ENCODE assay signal across 8 cellular contexts in genomic region chr4:141220655-141221605, GRCh38. TPM values are rescaled to one million over a fixed set of nuclear protein-coding genes. Genes with fewer than 3 reads are reported as not detected.
A peak's percentile ranks its signal among the peaks of the same experiment; 100 is the strongest.
DNase-seq lines count a peak whose midpoint lies in the region; ATAC-seq and TF ChIP-seq lines count a peak whose summit lies in the region.

TSS of gene ZNF330 (plus strand) at chr4:141220895. CDS start at chr4:141222372, 1,477 bp downstream.

- H3F3A ChIP-seq in DOHH2 (ENCODE audit: control insufficient read depth, insufficient read depth) = no peaks in the 10 kb centered on the region

- peak within 1 kb of the TSS; percentile 96 for H3K4me3 Mint-ChIP-seq in activated T-helper 17 cell treated with anti-CD3 and anti-CD28 coated beads, Interleukin-2, amount 50 U/mL, for 72 hours
- H3K4me3 Mint-ChIP-seq in naive thymus-derived CD4-positive, alpha-beta T cell = peak within 1 kb of the TSS; percentile 91 to 99 (median 94)
- peak within 1 kb of the TSS; percentile 90 to 97 for H3K4me3 Mint-ChIP-seq in stimulated activated naive B cell treated with anti-CD40 and anti-IgM and Interleukin-4, amounts not matched to agents 10 μg/mL and 1 μg/mL and 100 μg/mL, for 72 hours

- peaks cover 7% of the 10 kb centered on the region for H3K4me1 Mint-ChIP-seq in activated T-helper 17 cell treated with anti-CD3 and anti-CD28 coated beads, Interleukin-2, amount 50 U/mL, for 72 hours
- H3K4me1 Mint-ChIP-seq in naive thymus-derived CD4-positive, alpha-beta T cell = peaks cover 24 to 58% (median 52%) of the 10 kb centered on the region in 7 donors
- peaks cover 17 to 27% of the 10 kb centered on the region in 2 donors for H3K4me1 Mint-ChIP-seq in stimulated activated naive B cell treated with anti-CD40 and anti-IgM and Interleukin-4, amounts not matched to agents 10 μg/mL and 1 μg/mL and 100 μg/mL, for 72 hours

- no peak; the same call in 1 of the 2 replicates for TF ChIP-seq RAD21 in Ishikawa (IDR thresholded peaks at IDR 0.05; ENCODE audit: low read depth)

- DNase-seq in RPMI7951 (ENCODE audit: low read depth) (peak; percentile 85), fibroblast of lung (ENCODE audit: low read depth in 2 of 2) (peak; percentile 89 to 94)
- DNase-seq in naive thymus-derived CD4-positive, alpha-beta T cell = peak; percentile 80 to 97 (median 90)
- peak; percentile 86 for DNase-seq in stimulated activated naive B cell treated with anti-CD40 and anti-IgM and Interleukin-4, amounts not matched to agents 10 μg/mL and 1 μg/mL and 100 μg/mL, for 72 hours

- H3K36me3 ChIP-seq in DOHH2 (ENCODE audit: control insufficient read depth, low read length) (peaks cover 42% of the 10 kb centered on the region), fibroblast of lung (ENCODE audit: control insufficient read depth, insufficient read depth, low read length) (no peaks in the 10 kb centered on the region)
- peaks cover 0 to 16% (median 0%) of the 10 kb centered on the region in 3 experiments for H3K36me3 ChIP-seq in naive thymus-derived CD4-positive, alpha-beta T cell (ENCODE audit: control insufficient read depth in 2 of 3, insufficient read depth in 3 of 3, low read length in 3 of 3)

- H4K20me1 ChIP-seq in DOHH2 (ENCODE audit: control insufficient read depth, insufficient read depth, low read depth, low read length) = no peaks in the 10 kb centered on the region; the same call in 1 of the 2 replicates
- H4K20me1 ChIP-seq in fibroblast of lung (ENCODE audit: control insufficient read depth, extremely low read depth, insufficient read depth, low read length) = no peaks in the 10 kb centered on the region

- H3K4me1 ChIP-seq in DOHH2 (ENCODE audit: control insufficient read depth, low read length) (peaks cover 18% of the 10 kb centered on the region), fibroblast of lung (ENCODE audit: control insufficient read depth, extremely low read depth, insufficient read depth, low read length) (peaks cover 2% of the 10 kb centered on the region)
- peaks cover 9 to 13% of the 10 kb centered on the region in 2 donors for H3K4me1 ChIP-seq in naive thymus-derived CD4-positive, alpha-beta T cell (ENCODE audit: control insufficient read depth in 2 of 2, insufficient read depth in 2 of 2, low read length in 2 of 2)

- H3K9me2 ChIP-seq in DOHH2 (replicated peaks; ENCODE audit: control insufficient read depth, low read length) = no peaks in the 10 kb centered on the region; the same call in 1 of the 2 replicates

- no peaks in the 10 kb centered on the region for H3K9me3 ChIP-seq in DOHH2 (ENCODE audit: control insufficient read depth, insufficient read depth, low read length)
- no peaks in the 10 kb centered on the region for H3K9me3 ChIP-seq in fibroblast of lung (ENCODE audit: control insufficient read depth, insufficient read depth, low read depth, low read length)
- H3K9me3 ChIP-seq in naive thymus-derived CD4-positive, alpha-beta T cell (ENCODE audit: control insufficient read depth in 2 of 3, low read length in 3 of 3) = no peaks in the 10 kb centered on the region

- TF ChIP-seq EP300 in Ishikawa (IDR thresholded peaks at IDR 0.05; ENCODE audit: borderline replicate concordance) = no peak

- peak within 1 kb of the TSS; percentile 95 for H3K27ac Mint-ChIP-seq in activated T-helper 17 cell treated with anti-CD3 and anti-CD28 coated beads, Interleukin-2, amount 50 U/mL, for 72 hours
- H3K27ac Mint-ChIP-seq in naive thymus-derived CD4-positive, alpha-beta T cell = peak within 1 kb of the TSS; percentile 91 to 97 (median 96)
- peak within 1 kb of the TSS; percentile 96 for H3K27ac Mint-ChIP-seq in stimulated activated naive B cell treated with anti-CD40 and anti-IgM and Interleukin-4, amounts not matched to agents 10 μg/mL and 1 μg/mL and 100 μg/mL, for 72 hours

- H3K4me3 ChIP-seq in DOHH2 (ENCODE audit: low read length) = peak within 1 kb of the TSS; percentile 91
- peak within 1 kb of the TSS; percentile 88 to 99 (median 93) for H3K4me3 ChIP-seq in fibroblast of lung (replicated peaks in 1 of 4; ENCODE audit: control extremely low read depth in 1 of 4, insufficient read depth in 1 of 4, low read depth in 3 of 4, low read length in 4 of 4)
- peak within 1 kb of the TSS; percentile 94 for H3K4me3 ChIP-seq in naive thymus-derived CD4-positive, alpha-beta T cell (ENCODE audit: low read length)

- CTCF ChIA-PET in naive thymus-derived CD4-positive, alpha-beta T cell (lab: Charles Lee) = no interaction called here

- H3K27ac ChIP-seq in DOHH2 (ENCODE audit: low read depth, low read length) (peak within 1 kb of the TSS; percentile 42), fibroblast of lung (ENCODE audit: insufficient read depth, low read length) (peak within 1 kb of the TSS; percentile 97)
- H3K27ac ChIP-seq in naive thymus-derived CD4-positive, alpha-beta T cell (ENCODE audit: low read depth, low read length) = peak within 1 kb of the TSS; percentile 93

- H3K4me2 ChIP-seq in DOHH2 (ENCODE audit: low read length) (peak within 1 kb of the TSS; percentile 76), fibroblast of lung (ENCODE audit: extremely low read depth, insufficient read depth, low read length) (peak within 1 kb of the TSS; percentile 79)

- no peaks in the 10 kb centered on the region for H3K9me3 Mint-ChIP-seq in activated T-helper 17 cell treated with anti-CD3 and anti-CD28 coated beads, Interleukin-2, amount 50 U/mL, for 72 hours
- peaks cover 0 to 2% (median 0%) of the 10 kb centered on the region in 11 donors for H3K9me3 Mint-ChIP-seq in naive thymus-derived CD4-positive, alpha-beta T cell
- no peaks in the 10 kb centered on the region for H3K9me3 Mint-ChIP-seq in stimulated activated naive B cell treated with anti-CD40 and anti-IgM and Interleukin-4, amounts not matched to agents 10 μg/mL and 1 μg/mL and 100 μg/mL, for 72 hours

- H3K27me3 ChIP-seq in DOHH2 (ENCODE audit: control insufficient read depth, low read length) (no peaks in the 10 kb centered on the region), fibroblast of lung (ENCODE audit: control insufficient read depth, insufficient read depth, low read length) (no peaks in the 10 kb centered on the region)
- H3K27me3 ChIP-seq in naive thymus-derived CD4-positive, alpha-beta T cell (ENCODE audit: control insufficient read depth in 2 of 2, insufficient read depth in 2 of 2, low read length in 2 of 2) = no peaks in the 10 kb centered on the region

- H3K79me2 ChIP-seq in DOHH2 (ENCODE audit: control insufficient read depth, low read length) = peaks cover 51% of the 10 kb centered on the region
- H3K79me2 ChIP-seq in fibroblast of lung (ENCODE audit: control insufficient read depth, insufficient read depth, low read length) = peaks cover 40% of the 10 kb centered on the region

- POLR2A ChIA-PET in naive thymus-derived CD4-positive, alpha-beta T cell (lab: Charles Lee) = no interaction called here

- H2AFZ ChIP-seq in fibroblast of lung (ENCODE audit: low read length) = peak within 1 kb of the TSS; percentile 94

- H3K36me3 Mint-ChIP-seq in activated T-helper 17 cell treated with anti-CD3 and anti-CD28 coated beads, Interleukin-2, amount 50 U/mL, for 72 hours (ENCODE audit: low read depth) = peaks cover 47% of the 10 kb centered on the region
- H3K36me3 Mint-ChIP-seq in naive thymus-derived CD4-positive, alpha-beta T cell = peaks cover 5 to 17% (median 13%) of the 10 kb centered on the region in 5 donors
- H3K36me3 Mint-ChIP-seq in stimulated activated naive B cell treated with anti-CD40 and anti-IgM and Interleukin-4, amounts not matched to agents 10 μg/mL and 1 μg/mL and 100 μg/mL, for 72 hours = peaks cover 13 to 17% of the 10 kb centered on the region in 2 donors

- H3K9ac ChIP-seq in fibroblast of lung (ENCODE audit: insufficient read depth, low read length) = peak within 1 kb of the TSS; percentile 96

- H3K27me3 Mint-ChIP-seq in activated T-helper 17 cell treated with anti-CD3 and anti-CD28 coated beads, Interleukin-2, amount 50 U/mL, for 72 hours = peaks cover 9% of the 10 kb centered on the region
- H3K27me3 Mint-ChIP-seq in naive thymus-derived CD4-positive, alpha-beta T cell = peaks cover 0 to 18% (median 6%) of the 10 kb centered on the region in 5 donors
- H3K27me3 Mint-ChIP-seq in stimulated activated naive B cell treated with anti-CD40 and anti-IgM and Interleukin-4, amounts not matched to agents 10 μg/mL and 1 μg/mL and 100 μg/mL, for 72 hours = peaks cover 7 to 10% of the 10 kb centered on the region in 2 donors

- TF ChIP-seq CTCF in DOHH2 (IDR thresholded peaks at IDR 0.05; ENCODE audit: low read depth, low read length, poor library complexity, severe bottlenecking) (peak; percentile 64), fibroblast of lung (conservative IDR thresholded peaks at IDR 0.05 in 1 of 2, IDR thresholded peaks at IDR 0.05 in 1 of 2; ENCODE audit: low read depth in 1 of 2, low read length in 2 of 2) (peak; percentile 2 to 28)

- intact Hi-C loops in naive thymus-derived CD4-positive, alpha-beta T cell (cut with micrococcal nuclease) = loop anchor here (1.0 to 10.0 kb wide), 13 partner anchors 8 to 1964 kb away; partner anchors contain the start of genes ELMOD2 (in 2 of the 2), INPP4B (in 2 of the 2), SCOC (in 2 of the 2) and USP38 (in 2 of the 2)

- peak; percentile 88 for ATAC-seq in GM21576 (IDR thresholded peaks at IDR 0.05; ENCODE audit: unreplicated experiment)
- peak; percentile 88 for ATAC-seq in activated T-helper 17 cell treated with anti-CD3 and anti-CD28 coated beads, Interleukin-2, amount 50 U/mL, for 72 hours (replicated peaks)
- ATAC-seq in naive thymus-derived CD4-positive, alpha-beta T cell = peak; percentile 97
- peak; percentile 87 to 91 for ATAC-seq in stimulated activated naive B cell treated with anti-CD40 and anti-IgM and Interleukin-4, amounts not matched to agents 10 μg/mL and 1 μg/mL and 100 μg/mL, for 72 hours (replicated peaks)

TF ChIP-seq in Ishikawa, 13 proteins besides CTCF, POLR2A, EP300 and RAD21 (continues in another document):
- TF ChIP-seq EGR1 (IDR thresholded peaks at IDR 0.05) = peak; percentile 64

RNA-seq across cellular contexts. Expression of gene ZNF330, which starts in this region (rescaled TPM):
- total RNA-seq in RPMI7951 (2014; rRNA removed; shearing (Covaris generic)) = 19.3 and 23.0 TPM in 2 replicates
- total RNA-seq in activated T-helper 17 cell treated with anti-CD3 and anti-CD28 coated beads, Interleukin-2, amount 50 U/mL, for 72 hours = 10 to 100 TPM; 33.4 to 43.7 TPM
- total RNA-seq in fibroblast of lung = 40.6 and 44.9 TPM in 2 replicates
- 41.5 and 73.4 TPM in 2 replicates for polyA plus RNA-seq in fibroblast of lung
- polyA plus RNA-seq in fibroblast of lung (2012) = 36.9 and 50.2 TPM in 2 replicates
- polyA minus RNA-seq in fibroblast of lung (ENCODE audit: low replicate concordance) = 9.3 and 24.7 TPM in 2 replicates
- 10 to 100 TPM; 31.7 to 44.7 (median 41.0) TPM for total RNA-seq in naive thymus-derived CD4-positive, alpha-beta T cell
- 10 to 100 TPM; 24.9 to 47.2 TPM for polyA plus RNA-seq in naive thymus-derived CD4-positive, alpha-beta T cell

Comparison
In these comparisons a context has a peak if more than half of its experiments do, and no peak if none do; other contexts are left out.
1. Peak in every context shown above with its lines: DNase-seq, ATAC-seq, H3K4me3 ChIP-seq and H3K27ac ChIP-seq.
2. H3K27ac ChIP-seq: peak in every context shown above with its lines; median percentile 97 in fibroblast of lung; 93 in naive thymus-derived CD4-positive, alpha-beta T cell; 42 in DOHH2.